ENCODE assay signal across 8 cellular contexts in genomic region chr17:27577124-27577761, GRCh38. TPM values are rescaled to one million over a fixed set of nuclear protein-coding genes. Genes with fewer than 3 reads are reported as not detected.
A peak's percentile ranks its signal among the peaks of the same experiment; 100 is the strongest.
DNase-seq lines count a peak whose midpoint lies in the region; ATAC-seq, FAIRE-seq and TF ChIP-seq lines count a peak whose summit lies in the region.

No MANE protein-coding gene starts in this region.

- no peaks in the 10 kb centered on the region for H4K20me1 ChIP-seq in PC-9 (ENCODE audit: insufficient read depth)
- H4K20me1 ChIP-seq in endothelial cell of umbilical vein (replicated peaks; ENCODE audit: control insufficient read depth, extremely low read depth, insufficient read depth, low read length), result no peaks in the 10 kb centered on the region
- no peaks in the 10 kb centered on the region for H4K20me1 ChIP-seq in Karpas-422 (ENCODE audit: insufficient read depth, low read depth, low read length)

- H3K4me2 ChIP-seq in PC-9 (peak overlapping the region; percentile 57), endothelial cell of umbilical vein (ENCODE audit: insufficient read depth, low read length) (no peak overlapping the region), Karpas-422 (ENCODE audit: low read depth, low read length, poor library complexity, severe bottlenecking) (no peak overlapping the region)

- peaks cover 13% of the 10 kb centered on the region; the same call in 1 of the 2 replicates for H3F3A ChIP-seq in PC-9 (ENCODE audit: insufficient read depth, low read depth)

- no peaks in the 10 kb centered on the region for H3K27me3 Mint-ChIP-seq in natural killer cell treated with Interleukin-12 subunit alpha and Interleukin-12 subunit beta and Interleukin-15 and Interleukin-18, amount 100 ng/mL, for 72 hours

- dilution Hi-C loops in endothelial cell of umbilical vein (cut with MboI; ENCODE audit: extremely low pct_ligation_motif_present, low sequenced_read_pairs), result no loop called here

- H3K9me1 ChIP-seq in endothelial cell of umbilical vein (replicated peaks; ENCODE audit: control insufficient read depth, extremely low read depth, insufficient read depth, low read length), result no peaks in the 10 kb centered on the region

- H3K27me3 ChIP-seq in PC-9 (ENCODE audit: insufficient read depth, low read depth), result no peaks in the 10 kb centered on the region
- no peaks in the 10 kb centered on the region for H3K27me3 ChIP-seq in endothelial cell of umbilical vein (ENCODE audit: control insufficient read depth in 2 of 2, insufficient read depth in 2 of 2, low read length in 2 of 2)
- H3K27me3 ChIP-seq in Karpas-422 (ENCODE audit: low read length), result no peaks in the 10 kb centered on the region

- no peaks in the 10 kb centered on the region for H3K9me3 Mint-ChIP-seq in natural killer cell treated with Interleukin-12 subunit alpha and Interleukin-12 subunit beta and Interleukin-15 and Interleukin-18, amount 100 ng/mL, for 72 hours

- H3K9me3 ChIP-seq in PC-9 (ENCODE audit: insufficient read depth, low read depth), result no peaks in the 10 kb centered on the region
- no peaks in the 10 kb centered on the region for H3K9me3 ChIP-seq in endothelial cell of umbilical vein (replicated peaks; ENCODE audit: control insufficient read depth, insufficient read depth, low read length)
- no peaks in the 10 kb centered on the region for H3K9me3 ChIP-seq in Karpas-422 (ENCODE audit: low read length)

- H3K4me1 ChIP-seq in PC-9 (replicated peaks; ENCODE audit: insufficient read depth), result peaks cover 40% of the 10 kb centered on the region
- H3K4me1 ChIP-seq in endothelial cell of umbilical vein (ENCODE audit: control insufficient read depth, extremely low read depth, insufficient read depth, low read length), result peaks cover 17% of the 10 kb centered on the region
- H3K4me1 ChIP-seq in Karpas-422 (ENCODE audit: low read length), result no peaks in the 10 kb centered on the region

- CTCF ChIA-PET in PC-9 (lab: Charles Lee), result interaction anchor here (0.5 kb wide), 1 partner anchor 17 kb away, joined by 3 read pairs; no protein-coding TSS in a partner anchor
- CTCF ChIA-PET in endothelial cell of umbilical vein (lab: Charles Lee), result interaction anchor here (0.8 to 3.4 kb wide), 5 partner anchors 11 to 122 kb away, joined by 3 to 18 read pairs (median 8); partner anchors contain the start of gene KSR1

- H3K4me1 Mint-ChIP-seq in natural killer cell treated with Interleukin-12 subunit alpha and Interleukin-12 subunit beta and Interleukin-15 and Interleukin-18, amount 100 ng/mL, for 72 hours (ENCODE audit: low read depth in 2 of 2), result peaks cover 66 to 78% of the 10 kb centered on the region in 2 donors

- H3K27ac ChIP-seq in PC-9 (peak overlapping the region; percentile 73), endothelial cell of umbilical vein (ENCODE audit: insufficient read depth, low read depth, low read length) (peak overlapping the region; percentile 18), Karpas-422 (ENCODE audit: low read length) (no peak overlapping the region)

- no peak for TF ChIP-seq POLR2A in endothelial cell of umbilical vein (IDR thresholded peaks at IDR 0.05; ENCODE audit: low read depth, low read length)

- H3K4me3 Mint-ChIP-seq in natural killer cell treated with Interleukin-12 subunit alpha and Interleukin-12 subunit beta and Interleukin-15 and Interleukin-18, amount 100 ng/mL, for 72 hours, result no peak overlapping the region

- DNase-seq in AG08395 (ENCODE audit: low spot score), result peak; percentile 42
- no peak for DNase-seq in PC-9
- peak; percentile 35 for DNase-seq in endothelial cell of umbilical vein (ENCODE audit: low read depth, low spot score)
- no peak for DNase-seq in natural killer cell treated with Interleukin-12 subunit alpha and Interleukin-12 subunit beta and Interleukin-15 and Interleukin-18, amount 100 ng/mL, for 72 hours (ENCODE audit: low spot score)
- DNase-seq in Karpas-422, result no peak
- DNase-seq in stimulated activated CD8-positive, alpha-beta memory T cell treated with anti-CD3 and anti-CD28 coated beads, Interleukin-4, amount 100 ng/mL, for 48 hours, result no peak

- H3K36me3 ChIP-seq in PC-9 (ENCODE audit: low read depth), result no peaks in the 10 kb centered on the region
- H3K36me3 ChIP-seq in endothelial cell of umbilical vein (ENCODE audit: control insufficient read depth in 2 of 2, extremely low read depth in 1 of 2, insufficient read depth in 2 of 2, low read length in 2 of 2), result no peaks in the 10 kb centered on the region
- no peaks in the 10 kb centered on the region for H3K36me3 ChIP-seq in Karpas-422 (ENCODE audit: insufficient read depth, low read length)

- no peak for ATAC-seq in natural killer cell treated with Interleukin-12 subunit alpha and Interleukin-12 subunit beta and Interleukin-15 and Interleukin-18, amount 100 ng/mL, for 72 hours
- ATAC-seq in activated CD4-positive, CD25-positive, alpha-beta regulatory T cell treated with anti-CD3 and anti-CD28 coated beads, Interleukin-2, amount 50 U/mL, for 24 hours, result no peak
- ATAC-seq in GM18502 (IDR thresholded peaks at IDR 0.05; ENCODE audit: poor library complexity, unreplicated experiment), result no peak

- no peak overlapping the region for H3K9ac ChIP-seq in endothelial cell of umbilical vein (replicated peaks; ENCODE audit: extremely low read depth, insufficient read depth, low read length)
- H3K9ac ChIP-seq in Karpas-422 (ENCODE audit: low read length), result no peak overlapping the region

- POLR2A ChIA-PET in PC-9 (lab: Charles Lee; ENCODE audit: unreplicated experiment) (interaction anchor here (0.7 kb wide), 1 partner anchor 107 kb away, joined by 18 read pairs; no protein-coding TSS in a partner anchor), endothelial cell of umbilical vein (lab: Charles Lee) (interaction anchor here (1.3 kb wide), 1 partner anchor 17 kb away, joined by 4 read pairs; no protein-coding TSS in a partner anchor)

- BruUV-seq in PC-9 (replicated peaks; lab: Mats Ljungman, UMichigan) (no TSS peak), endothelial cell of umbilical vein (replicated peaks; lab: Mats Ljungman, UMichigan) (no TSS peak)

- H2AFZ ChIP-seq in PC-9 (no peak overlapping the region), endothelial cell of umbilical vein (ENCODE audit: low read depth, low read length) (no peak overlapping the region), Karpas-422 (ENCODE audit: low read length) (no peak overlapping the region)

- H3K4me3 ChIP-seq in PC-9 (no peak overlapping the region), endothelial cell of umbilical vein (replicated peaks in 1 of 3; ENCODE audit: insufficient read depth in 1 of 3, low read depth in 1 of 3, low read length in 3 of 3) (no peak overlapping the region), Karpas-422 (ENCODE audit: low read length) (no peak overlapping the region)

- intact Hi-C loops in PC-9 (cut with micrococcal nuclease; ENCODE audit: unreplicated experiment), result loop anchor here (5.0 kb wide), 2 partner anchors 85 to 120 kb away; partner anchors contain the start of gene KSR1
- intact Hi-C loops in endothelial cell of umbilical vein (cut with micrococcal nuclease), result no loop called here

- peak overlapping the region; percentile 78 to 85 for H3K27ac Mint-ChIP-seq in natural killer cell treated with Interleukin-12 subunit alpha and Interleukin-12 subunit beta and Interleukin-15 and Interleukin-18, amount 100 ng/mL, for 72 hours

- H3K79me2 ChIP-seq in PC-9 (ENCODE audit: low read depth), result no peaks in the 10 kb centered on the region
- peaks cover 37% of the 10 kb centered on the region for H3K79me2 ChIP-seq in endothelial cell of umbilical vein (ENCODE audit: control insufficient read depth, insufficient read depth, low read length)
- no peaks in the 10 kb centered on the region for H3K79me2 ChIP-seq in Karpas-422 (ENCODE audit: low read length)

- TF ChIP-seq CTCF in PC-9 (conservative IDR thresholded peaks at IDR 0.05), result no peak
- no peak for TF ChIP-seq CTCF in endothelial cell of umbilical vein (IDR thresholded peaks at IDR 0.05; ENCODE audit: extremely low read depth in 1 of 2, insufficient read depth in 1 of 2, low read depth in 1 of 2, low read length in 2 of 2)

- H3K36me3 Mint-ChIP-seq in natural killer cell treated with Interleukin-12 subunit alpha and Interleukin-12 subunit beta and Interleukin-15 and Interleukin-18, amount 100 ng/mL, for 72 hours, result peaks cover 5% of the 10 kb centered on the region

- H3K9me2 ChIP-seq in PC-9 (ENCODE audit: insufficient read depth) (no peaks in the 10 kb centered on the region), Karpas-422 (replicated peaks; ENCODE audit: insufficient read depth, low read length) (no peaks in the 10 kb centered on the region)

- peak; percentile 24 for FAIRE-seq in endothelial cell of umbilical vein (lab: Jason Lieb, UNC)

TF ChIP-seq in endothelial cell of umbilical vein, 7 proteins besides CTCF, POLR2A, EP300 and RAD21:
- peak; percentile 26 for TF ChIP-seq FOS (IDR thresholded peaks at IDR 0.05; ENCODE audit: borderline replicate concordance, insufficient read depth, low read length)
- no peak for TF ChIP-seq POLR2AphosphoS5 (IDR thresholded peaks at IDR 0.05; ENCODE audit: insufficient read depth, low read depth, low read length)

RNA-seq across cellular contexts. Expression of gene LGALS9, which starts 53.7 kb away (rescaled TPM):
- total RNA-seq in PC-9 (2021) (11.2 and 14.5 TPM in 2 replicates), endothelial cell of umbilical vein (32.5 and 52.4 TPM in 2 replicates)
- polyA plus RNA-seq in endothelial cell of umbilical vein, result 65.2 and 83.3 TPM in 2 replicates
- polyA plus RNA-seq in endothelial cell of umbilical vein (2011; cell fraction: cytosol; rRNA removed), result 27.0 and 35.2 TPM in 2 replicates
- 39.8 and 48.8 TPM in 2 replicates for polyA plus RNA-seq in endothelial cell of umbilical vein (2011; cell fraction: nucleus; rRNA removed)
- 33.2 and 63.8 TPM in 2 replicates for polyA plus RNA-seq in endothelial cell of umbilical vein (2012)
- 59.6 and 74.2 TPM in 2 replicates for polyA minus RNA-seq in endothelial cell of umbilical vein
- not detected for polyA minus RNA-seq in endothelial cell of umbilical vein (2011; cell fraction: cytosol; rRNA and poly(A)+ RNA removed)
- polyA minus RNA-seq in endothelial cell of umbilical vein (2011; cell fraction: nucleus; rRNA and poly(A)+ RNA removed), result 21.3 and 25.5 TPM in 2 replicates
- total RNA-seq in natural killer cell treated with Interleukin-12 subunit alpha and Interleukin-12 subunit beta and Interleukin-15 and Interleukin-18, amount 100 ng/mL, for 72 hours, result 10 to 100 TPM; 19.9 to 29.6 TPM
- total RNA-seq in Karpas-422 (2014; rRNA removed; shearing (Covaris generic); ENCODE audit: low replicate concordance), result 3.6 and 5.4 TPM in 2 replicates

Comparison
In these comparisons a context has a peak if more than half of its experiments do, and no peak if none do; other contexts are left out.
1. DNase-seq: peak in AG08395 (single experiment) and endothelial cell of umbilical vein (single experiment); none in PC-9 (0 of 2), natural killer cell treated with Interleukin-12 subunit alpha and Interleukin-12 subunit beta and Interleukin-15 and Interleukin-18, amount 100 ng/mL, for 72 hours (single experiment), Karpas-422 (single experiment) and stimulated activated CD8-positive, alpha-beta memory T cell treated with anti-CD3 and anti-CD28 coated beads, Interleukin-4, amount 100 ng/mL, for 48 hours (single experiment).